Comparison of ENCODE assay signal across 14 cellular contexts in the genomic region with DNA sequence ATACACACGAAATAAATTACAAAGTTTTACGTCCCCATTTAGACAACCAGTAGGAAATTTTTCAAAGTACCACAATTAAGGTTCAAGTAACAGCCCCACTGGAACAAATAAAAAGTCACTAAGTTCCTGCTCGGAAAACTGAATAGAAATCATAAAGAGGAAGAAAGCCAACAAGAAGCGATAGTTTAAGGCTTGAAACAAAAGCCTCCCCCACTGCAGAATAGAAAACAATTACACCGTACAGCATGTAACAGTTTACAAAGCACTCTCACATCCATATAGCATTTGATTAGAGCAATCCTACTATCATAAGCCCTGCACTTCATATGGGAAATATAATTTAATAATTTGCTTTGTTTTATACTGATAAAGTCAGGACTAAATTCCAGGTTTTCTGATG. TPM values are rescaled to one million over a fixed set of nuclear protein-coding genes. Genes with fewer than 3 reads are reported as not detected.
DNase-seq lines count a peak whose midpoint lies in the region; ATAC-seq, FAIRE-seq and TF ChIP-seq lines count a peak whose summit lies in the region.
"Had no signal": no experiment of that assay in that cellular context is flagged by ENCODE, and none has a peak within 500 bp of the region (broad histone marks: within the 10 kb centered on the region; RNA-seq: fewer than 3 reads in every experiment).

No MANE protein-coding gene starts in this region.

- no peaks in the 10 kb centered on the region for H3K36me3 ChIP-seq in MM.1S (replicated peaks; ENCODE audit: insufficient read depth, low read length)

- no peak for TF ChIP-seq CTCF in MM.1S (IDR thresholded peaks at IDR 0.05; ENCODE audit: low read length)
- no peak for TF ChIP-seq CTCF in D721Med (IDR thresholded peaks at IDR 0.05; ENCODE audit: insufficient read depth, missing control alignments)
- no peak for TF ChIP-seq CTCF in omental fat pad (IDR thresholded peaks at IDR 0.05)

- H3K4me3 ChIP-seq in right cardiac atrium (ENCODE audit: low read length): peak overlapping the region; percentile 9
- no peak overlapping the region for H3K4me3 ChIP-seq in MM.1S (ENCODE audit: low read length)
- H3K4me3 ChIP-seq: K562, left lung had no signal

- no peaks in the 10 kb centered on the region for H3K9me2 ChIP-seq in MM.1S (replicated peaks; ENCODE audit: insufficient read depth, low read length)

- H4K20me1 ChIP-seq in MM.1S (ENCODE audit: insufficient read depth, low read length): no peaks in the 10 kb centered on the region

- 0 out of 2 replicates have a peak, but pooled peaks cover 3% of the 10 kb centered on the region for H3F3A ChIP-seq in MM.1S (ENCODE audit: insufficient read depth, low read length)

- H3K9me3 ChIP-seq in right cardiac atrium (ENCODE audit: control insufficient read depth, low read length) (no peaks in the 10 kb centered on the region), MM.1S (replicated peaks; ENCODE audit: insufficient read depth, low read length) (no peaks in the 10 kb centered on the region)
- H3K9me3 ChIP-seq: left lung had no signal

- WGBS in right cardiac atrium: 41% methylated on average over 5 of the region's 5 CpGs

- H3K9ac ChIP-seq in MM.1S (ENCODE audit: low read length): no peak overlapping the region

- peaks cover 31% of the 10 kb centered on the region for H3K4me1 ChIP-seq in right cardiac atrium (ENCODE audit: control insufficient read depth, insufficient read depth, low read length)
- peaks cover 30% of the 10 kb centered on the region for H3K4me1 ChIP-seq in MM.1S (ENCODE audit: low read length)

- H3K27ac ChIP-seq in right cardiac atrium (ENCODE audit: low read length): no peak overlapping the region
- no peak overlapping the region for H3K27ac ChIP-seq in MM.1S (ENCODE audit: low read length)
- peak overlapping the region; percentile 21 for H3K27ac ChIP-seq in epithelial cell of prostate

- no peak for ATAC-seq in right cardiac atrium
- ATAC-seq in left ventricle myocardium superior: no peak
- no peak for ATAC-seq in omental fat pad (ENCODE audit: low FRiP score)
- ATAC-seq: K562, left lung had no signal

- H2AFZ ChIP-seq in MM.1S (ENCODE audit: low read length): no peak overlapping the region

- no peak for DNase-seq in right cardiac atrium
- no peak for DNase-seq in left ventricle myocardium superior
- DNase-seq in MM.1S: no peak
- DNase-seq in epithelial cell of prostate (ENCODE audit: low read depth, low spot score): no peak
- no peak for DNase-seq in D721Med (ENCODE audit: insufficient read length, low spot score)
- no peak for DNase-seq in head of caudate nucleus
- no peak for DNase-seq in omental fat pad (ENCODE audit: low spot score)
- no peak for DNase-seq in NCI-H69 (lab: John Stamatoyannopoulos, UW)
- DNase-seq: activated gamma-delta T cell treated with Interleukin-2 at 50 U/mL for 16 hours; left lung; posterior cingulate gyrus; stimulated activated CD4-positive, alpha-beta T cell treated with anti-CD3 and anti-CD28 coated beads, Interleukin-2, amount 100 ng/mL, for 48 hours had no signal

- H3K27me3 ChIP-seq in right cardiac atrium (ENCODE audit: control insufficient read depth, insufficient read depth) (no peaks in the 10 kb centered on the region), MM.1S (replicated peaks; ENCODE audit: insufficient read depth, low read length) (no peaks in the 10 kb centered on the region)
- H3K27me3 ChIP-seq: left lung had no signal

- H3K79me2 ChIP-seq in MM.1S (ENCODE audit: low read length): peaks cover 39% of the 10 kb centered on the region

- no peak for FAIRE-seq in D721Med (lab: Jason Lieb, UNC)
- FAIRE-seq: frontal cortex, K562 had no signal

- intact Hi-C loops in right cardiac atrium (cut with DNase I): no loop called here
- intact Hi-C loops in left ventricle myocardium superior (cut with micrococcal nuclease): no loop called here
- intact Hi-C loops in head of caudate nucleus (cut with DNase I): no loop called here

- peak overlapping the region; percentile 46 for H3K4me2 ChIP-seq in MM.1S (ENCODE audit: low read depth, low read length)

RNA-seq across cellular contexts. Expression of a gene that starts 15.5 kb away (rescaled TPM):
- 10 to 100 TPM; 18.2 to 35.6 (median 27.0) TPM for total RNA-seq in right cardiac atrium
- 6.0 TPM for polyA plus RNA-seq in right cardiac atrium
- total RNA-seq in left ventricle myocardium superior: 22.2 TPM
- total RNA-seq in omental fat pad: 10 to 100 TPM; 23.0 to 76.3 (median 32.4) TPM
